17 cellular contexts compared by ENCODE assay signal in genomic region chr17:32287804-32288511, GRCh38. TPM values are rescaled to one million over a fixed set of nuclear protein-coding genes. Genes with fewer than 3 reads are reported as not detected.
"Had no signal": no experiment of that assay in that cellular context is flagged by ENCODE, and none has a peak within 500 bp of the region (broad histone marks: within the 10 kb centered on the region; RNA-seq: fewer than 3 reads in every experiment).

No MANE protein-coding gene starts in this region.

- ATAC-seq: left lung; mucosa of descending colon; naive thymus-derived CD8-positive, alpha-beta T cell; stimulated activated naive B cell treated with anti-CD40 and anti-IgM and Interleukin-4, amounts not matched to agents 10 μg/mL and 1 μg/mL and 100 μg/mL, for 72 hours had no signal

- H3K27ac ChIP-seq: breast epithelium, left lung, neutrophil, tibial artery had no signal

- H3K27me3 ChIP-seq: breast epithelium had no signal

- H3K4me3 ChIP-seq: breast epithelium, left lung, mucosa of descending colon, tibial artery had no signal

- H3K9me3 ChIP-seq: breast epithelium, left lung, mucosa of descending colon, neutrophil, tibial artery had no signal

- H3K36me3 ChIP-seq: breast epithelium, left lung, neutrophil, tibial artery had no signal

- DNase-seq: activated CD4-positive, alpha-beta T cell treated with anti-CD3 and anti-CD28 coated beads for 1 hour; activated CD4-positive, alpha-beta T cell treated with anti-CD3 and anti-CD28 coated beads, Interleukin-2, amount 50 U/mL, for 48 hours; activated gamma-delta T cell treated with Interleukin-2 at 50 U/mL for 16 hours; activated T-cell treated with anti-CD3 and anti-CD28 coated beads, Interleukin-2, amount 50 U/mL, for 48 hours; aorta; left lung; mucosa of descending colon; naive thymus-derived CD8-positive, alpha-beta T cell; posterior cingulate gyrus; retina; stimulated activated CD4-positive, alpha-beta T cell treated with anti-CD3 and anti-CD28 coated beads, Interleukin-2, amount 100 ng/mL, for 48 hours; stimulated activated naive B cell treated with anti-CD40 and anti-IgM and Interleukin-4, amounts not matched to agents 10 μg/mL and 1 μg/mL and 100 μg/mL, for 72 hours; tibial artery had no signal

- H3K4me1 ChIP-seq: breast epithelium, tibial artery had no signal

RNA-seq across cellular contexts. Expression of gene RHBDL3, which starts 22.3 kb away (rescaled TPM):
- total RNA-seq: dermis blood vessel endothelial cell; naive thymus-derived CD8-positive, alpha-beta T cell had no signal
- polyA plus RNA-seq: aorta; keratinocyte; naive thymus-derived CD8-positive, alpha-beta T cell had no signal
